Comparison of ENCODE assay signal across 9 cellular contexts in genomic region chr11:6635082-6635932, GRCh38. TPM values are rescaled to one million over a fixed set of nuclear protein-coding genes. Genes with fewer than 3 reads are reported as not detected.
A peak's percentile ranks its signal among the peaks of the same experiment; 100 is the strongest.
DNase-seq lines count a peak whose midpoint lies in the region; ATAC-seq and TF ChIP-seq lines count a peak whose summit lies in the region.
"Had no signal": no experiment of that assay in that cellular context is flagged by ENCODE, and none has a peak within 500 bp of the region (broad histone marks: within the 10 kb centered on the region; RNA-seq: fewer than 3 reads in every experiment).

No MANE protein-coding gene starts in this region.

- H3K36me3 Mint-ChIP-seq in glutamatergic neuron (ENCODE audit: unreplicated experiment) = peaks cover 23% of the 10 kb centered on the region
- H3K36me3 Mint-ChIP-seq: natural killer cell treated with Interleukin-12 subunit alpha and Interleukin-12 subunit beta and Interleukin-15 and Interleukin-18, amount 100 ng/mL, for 72 hours had no signal

- peaks cover 10% of the 10 kb centered on the region for H3K4me1 ChIP-seq in ovary (ENCODE audit: insufficient read depth)

- no peak for TF ChIP-seq CTCF in glutamatergic neuron (IDR thresholded peaks at IDR 0.05; ENCODE audit: partially characterized antibody, unreplicated experiment)
- no peak for TF ChIP-seq CTCF in ovary (IDR thresholded peaks at IDR 0.05)

- WGBS in ovary, 3 donors = 39 to 43% (median 42%) methylated on average over 10 of the region's 10 CpGs

- no peak for TF ChIP-seq EP300 in ovary (IDR thresholded peaks at IDR 0.05)

- H3K27ac Mint-ChIP-seq in glutamatergic neuron (ENCODE audit: unreplicated experiment) = no peak overlapping the region
- no peak overlapping the region for H3K27ac Mint-ChIP-seq in stimulated activated naive CD8-positive, alpha-beta T cell treated with anti-CD3 and anti-CD28 coated beads, Interleukin-15, amount 100 ng/mL, for 72 hours
- H3K27ac Mint-ChIP-seq: natural killer cell treated with Interleukin-12 subunit alpha and Interleukin-12 subunit beta and Interleukin-15 and Interleukin-18, amount 100 ng/mL, for 72 hours had no signal

- DNase-seq in ELR (ENCODE audit: low read depth) = peak; percentile 84
- peak; percentile 75 for DNase-seq in SK-MEL-5 (ENCODE audit: low read depth, low spot score)
- peak; percentile 74 for DNase-seq in glutamatergic neuron
- peak; percentile 55 to 71 (median 59) for DNase-seq in ovary
- DNase-seq in NCI-H446 (lab: John Stamatoyannopoulos, UW) = no peak
- no peak for DNase-seq in stimulated activated naive CD8-positive, alpha-beta T cell treated with anti-CD3 and anti-CD28 coated beads, Interleukin-15, amount 100 ng/mL, for 72 hours
- no peak for DNase-seq in activated CD4-positive, alpha-beta T cell treated with anti-CD3 and anti-CD28 coated beads, Interleukin-2, amount 50 U/mL, for 48 hours

- ATAC-seq in stimulated activated naive CD8-positive, alpha-beta T cell treated with anti-CD3 and anti-CD28 coated beads, Interleukin-15, amount 100 ng/mL, for 72 hours = no peak
- ATAC-seq in HG03095 (IDR thresholded peaks at IDR 0.05; ENCODE audit: unreplicated experiment) = no peak

- H3K4me3 Mint-ChIP-seq in glutamatergic neuron (ENCODE audit: unreplicated experiment) = no peak overlapping the region
- H3K4me3 Mint-ChIP-seq in stimulated activated naive CD8-positive, alpha-beta T cell treated with anti-CD3 and anti-CD28 coated beads, Interleukin-15, amount 100 ng/mL, for 72 hours = no peak overlapping the region
- H3K4me3 Mint-ChIP-seq: natural killer cell treated with Interleukin-12 subunit alpha and Interleukin-12 subunit beta and Interleukin-15 and Interleukin-18, amount 100 ng/mL, for 72 hours had no signal

- H3K4me1 Mint-ChIP-seq in glutamatergic neuron (ENCODE audit: low read depth, unreplicated experiment) = no peaks in the 10 kb centered on the region
- peaks cover 26% of the 10 kb centered on the region for H3K4me1 Mint-ChIP-seq in stimulated activated naive CD8-positive, alpha-beta T cell treated with anti-CD3 and anti-CD28 coated beads, Interleukin-15, amount 100 ng/mL, for 72 hours

- no peaks in the 10 kb centered on the region for H3K36me3 ChIP-seq in ovary

- no peaks in the 10 kb centered on the region for H3K27me3 ChIP-seq in ovary

- H3K27ac ChIP-seq in ovary = peak overlapping the region in 1 of 2 donors; percentile 56

- TF ChIP-seq POLR2A in ovary (IDR thresholded peaks at IDR 0.05) = no peak

- in situ Hi-C loops in SK-MEL-5 (cut with HindIII; ENCODE audit: low pct_unique_long_range_greater_than_20kb, low sequenced_read_pairs) = no loop called here

- H3K9me3 Mint-ChIP-seq in glutamatergic neuron (ENCODE audit: unreplicated experiment) = peaks cover 2% of the 10 kb centered on the region
- no peaks in the 10 kb centered on the region for H3K9me3 Mint-ChIP-seq in stimulated activated naive CD8-positive, alpha-beta T cell treated with anti-CD3 and anti-CD28 coated beads, Interleukin-15, amount 100 ng/mL, for 72 hours
- H3K9me3 Mint-ChIP-seq: natural killer cell treated with Interleukin-12 subunit alpha and Interleukin-12 subunit beta and Interleukin-15 and Interleukin-18, amount 100 ng/mL, for 72 hours had no signal

- H3K27me3 Mint-ChIP-seq in glutamatergic neuron (ENCODE audit: unreplicated experiment) = peaks cover 15% of the 10 kb centered on the region
- no peaks in the 10 kb centered on the region for H3K27me3 Mint-ChIP-seq in stimulated activated naive CD8-positive, alpha-beta T cell treated with anti-CD3 and anti-CD28 coated beads, Interleukin-15, amount 100 ng/mL, for 72 hours
- H3K27me3 Mint-ChIP-seq: natural killer cell treated with Interleukin-12 subunit alpha and Interleukin-12 subunit beta and Interleukin-15 and Interleukin-18, amount 100 ng/mL, for 72 hours had no signal

- intact Hi-C loops in ovary (cut with DNase I) = no loop called here

- H3K4me3 ChIP-seq in ovary = no peak overlapping the region

- H3K9me3 ChIP-seq in ovary = no peaks in the 10 kb centered on the region

RNA-seq across cellular contexts. Expression of gene TPP1, which starts 16.1 kb away (rescaled TPM):
- 84.3 and 91.7 TPM in 2 replicates for total RNA-seq in SK-MEL-5 (2014; rRNA removed; shearing (Covaris generic))
- 712 and 729 TPM in 2 replicates for polyA plus RNA-seq in SK-MEL-5 (2015; cell fraction: cytosol; rRNA removed)
- 352 and 406 TPM in 2 replicates for polyA plus RNA-seq in SK-MEL-5 (2015; cell fraction: nucleus; rRNA removed)
- 37.7 TPM for total RNA-seq in glutamatergic neuron (ENCODE audit: unreplicated experiment)
- 10 to 100 TPM; 21.0 to 71.8 (median 58.2) TPM for total RNA-seq in ovary
- polyA plus RNA-seq in ovary = 100 to 1,000 TPM in 1 of 2 donors, 10 to 100 TPM in 1; 40.5 to 360 TPM

RNA-seq across cellular contexts. Expression of gene DCHS1, which starts 20.3 kb away (rescaled TPM):
- 0.11 and 0.19 TPM in 2 replicates for total RNA-seq in SK-MEL-5 (2014; rRNA removed; shearing (Covaris generic))
- 0.23 and 0.24 TPM in 2 replicates for polyA plus RNA-seq in SK-MEL-5 (2015; cell fraction: cytosol; rRNA removed)
- polyA plus RNA-seq in SK-MEL-5 (2015; cell fraction: nucleus; rRNA removed) = 0.53 TPM in 2 replicates
- total RNA-seq in glutamatergic neuron (ENCODE audit: unreplicated experiment) (91.5 TPM), ovary (10 to 100 TPM; 14.8 to 36.8 (median 23.0) TPM)
- 10 to 100 TPM in 1 of 2 donors, 1 to 10 TPM in 1; 5.2 to 20.2 TPM for polyA plus RNA-seq in ovary

RNA-seq across cellular contexts. Expression of gene TAF10, which starts 23.3 kb away (rescaled TPM):
- total RNA-seq in SK-MEL-5 (2014; rRNA removed; shearing (Covaris generic)) = 122 and 129 TPM in 2 replicates
- polyA plus RNA-seq in SK-MEL-5 (2015; cell fraction: cytosol; rRNA removed) = 89.1 and 132 TPM in 2 replicates
- polyA plus RNA-seq in SK-MEL-5 (2015; cell fraction: nucleus; rRNA removed) = 113 and 137 TPM in 2 replicates
- total RNA-seq in glutamatergic neuron (ENCODE audit: unreplicated experiment) = 124 TPM
- 100 to 1,000 TPM in 2 of 7 donors, 10 to 100 TPM in 5; 45.1 to 109 (median 76.8) TPM for total RNA-seq in ovary
- 100 to 1,000 TPM in 1 of 2 donors, 10 to 100 TPM in 1; 40.0 to 183 TPM for polyA plus RNA-seq in ovary

RNA-seq across cellular contexts. Expression of gene ILK, which starts 31.7 kb away (rescaled TPM):
- 106 and 111 TPM in 2 replicates for total RNA-seq in SK-MEL-5 (2014; rRNA removed; shearing (Covaris generic))
- 112 and 118 TPM in 2 replicates for polyA plus RNA-seq in SK-MEL-5 (2015; cell fraction: cytosol; rRNA removed)
- polyA plus RNA-seq in SK-MEL-5 (2015; cell fraction: nucleus; rRNA removed) = 109 and 131 TPM in 2 replicates
- total RNA-seq in glutamatergic neuron (ENCODE audit: unreplicated experiment) = 168 TPM
- 100 to 1,000 TPM in 5 of 7 donors, 10 to 100 TPM in 2; 79.8 to 222 (median 140) TPM for total RNA-seq in ovary
- 100 to 1,000 TPM; 126 to 337 TPM for polyA plus RNA-seq in ovary

RNA-seq across cellular contexts. Expression of gene RRP8, which starts 31.9 kb away (rescaled TPM):
- 32.5 and 35.5 TPM in 2 replicates for total RNA-seq in SK-MEL-5 (2014; rRNA removed; shearing (Covaris generic))
- 19.4 and 27.5 TPM in 2 replicates for polyA plus RNA-seq in SK-MEL-5 (2015; cell fraction: cytosol; rRNA removed)
- 20.0 and 37.4 TPM in 2 replicates for polyA plus RNA-seq in SK-MEL-5 (2015; cell fraction: nucleus; rRNA removed)
- 16.2 TPM for total RNA-seq in glutamatergic neuron (ENCODE audit: unreplicated experiment)
- 10 to 100 TPM in 5 of 7 donors, 1 to 10 TPM in 2; 8.2 to 25.5 (median 17.1) TPM for total RNA-seq in ovary
- polyA plus RNA-seq in ovary = 10 to 100 TPM; 13.4 to 32.7 TPM

Comparison
In these comparisons a context has a peak if more than half of its experiments do, and no peak if none do; other contexts are left out.
1. DNase-seq: peak in ELR (single experiment), SK-MEL-5 (single experiment), glutamatergic neuron (single experiment) and ovary (5 of 5); none in NCI-H446 (0 of 2), stimulated activated naive CD8-positive, alpha-beta T cell treated with anti-CD3 and anti-CD28 coated beads, Interleukin-15, amount 100 ng/mL, for 72 hours (0 of 2) and activated CD4-positive, alpha-beta T cell treated with anti-CD3 and anti-CD28 coated beads, Interleukin-2, amount 50 U/mL, for 48 hours (0 of 2).
2. RNA of gene DCHS1, which starts 20.3 kb away (total RNA-seq): 91.5 TPM in glutamatergic neuron (single experiment) and 14.8 to 36.8 TPM in ovary; 0.11 to 0.19 TPM in SK-MEL-5; every median in the first group is over 10 times any median in the second.